In genomic region chr1:37811027-37811655, GRCh38 we compare ENCODE assay signal across 8 cellular contexts.
DNase-seq lines count a peak whose midpoint lies in the region; ATAC-seq and TF ChIP-seq lines count a peak whose summit lies in the region.

No MANE protein-coding gene starts in this region.

- H3K36me3 ChIP-seq in SK-N-MC (ENCODE audit: insufficient read depth, low read length), result peaks cover 9% of the 10 kb centered on the region

- no peak overlapping the region for H3K4me3 ChIP-seq in NB4 (ENCODE audit: low read depth, low read length)
- no peak overlapping the region for H3K4me3 ChIP-seq in SK-N-MC

- ATAC-seq in HG03354 (IDR thresholded peaks at IDR 0.05; ENCODE audit: poor library complexity, severe bottlenecking, unreplicated experiment) (no peak), GM18870 (IDR thresholded peaks at IDR 0.05; ENCODE audit: unreplicated experiment) (no peak)

- TF ChIP-seq POLR2A in NB4 (IDR thresholded peaks at IDR 0.05; ENCODE audit: extremely low read depth, insufficient read length), result no peak

- H3K9me3 ChIP-seq in SK-N-MC (ENCODE audit: low read depth, low read length), result no peaks in the 10 kb centered on the region

- no peak overlapping the region for H3K27ac ChIP-seq in SK-N-MC

- TF ChIP-seq CTCF in GM12873 (IDR thresholded peaks at IDR 0.05; ENCODE audit: insufficient read depth, low read depth, low read length, missing control alignments) (peak; percentile 97), NB4 (IDR thresholded peaks at IDR 0.05; ENCODE audit: low read depth, low read length) (peak; percentile 87)

- intact Hi-C loops in posterior cingulate gyrus (cut with DNase I), result no loop called here

- DNase-seq in NB4 (ENCODE audit: low read depth), result peak; percentile 75
- DNase-seq in SK-N-MC (ENCODE audit: low read depth, low spot score), result peak; percentile 20
- DNase-seq in activated naive CD4-positive, alpha-beta T cell treated with Interleukin-2 at 50 U/mL for 16 hours, result peak; percentile 70
- peak; percentile 71 for DNase-seq in germinal center (ENCODE audit: low spot score)
- peak in 9 of 10 donors; percentile 46 to 96 (median 64) for DNase-seq in posterior cingulate gyrus

- no peak overlapping the region for H3K9ac ChIP-seq in SK-N-MC (ENCODE audit: insufficient read length)

Comparison
In these comparisons a context has a peak if more than half of its experiments do, and no peak if none do; other contexts are left out.
1. DNase-seq: peak in every context shown above with its lines; median percentile 75 in NB4; 71 in germinal center; 70 in activated naive CD4-positive, alpha-beta T cell treated with Interleukin-2 at 50 U/mL for 16 hours; 64 in posterior cingulate gyrus; 20 in SK-N-MC.